31 cellular contexts compared by ENCODE assay signal in the genomic region with DNA sequence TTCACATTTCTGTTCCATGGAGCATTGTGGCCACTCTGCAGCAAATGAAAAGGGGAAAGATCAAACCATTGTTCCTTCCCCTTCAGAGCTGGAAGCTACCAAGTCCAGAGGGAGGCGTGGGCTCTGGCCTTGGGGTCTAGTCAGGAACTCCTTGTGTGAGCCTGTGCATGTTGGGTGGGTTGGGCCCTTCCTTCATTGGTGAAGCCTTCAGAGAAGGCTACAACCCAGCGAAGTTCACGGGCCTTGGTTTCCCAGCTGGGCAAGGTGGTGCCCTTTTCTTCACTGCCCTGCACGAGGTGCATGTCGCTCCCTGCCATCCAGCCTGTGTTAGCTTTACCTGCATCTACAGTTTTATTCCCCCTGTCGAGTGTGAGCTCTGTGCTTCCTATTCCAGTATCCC.
"Had no signal": no experiment of that assay in that cellular context is flagged by ENCODE, and none has a peak within 500 bp of the region (broad histone marks: within the 10 kb centered on the region; RNA-seq: fewer than 3 reads in every experiment).

No MANE protein-coding gene starts in this region.

- H3K27ac Mint-ChIP-seq: activated CD4-positive, alpha-beta T cell treated with anti-CD3 and anti-CD28 coated beads, Interleukin-2, amount 10 ng/mL, durations not matched to agents 24 days and 14 days; activated CD8-positive, alpha-beta T cell treated with anti-CD3 and anti-CD28 coated beads for 36 hours; activated naive CD4-positive, alpha-beta T cell treated with anti-CD3 and anti-CD28 coated beads, Interleukin-2, amount 50 U/mL, for 24 hours; activated naive CD8-positive, alpha-beta T cell treated with anti-CD3 and anti-CD28 coated beads, Interleukin-2, amount 10 ng/mL, durations not matched to agents 7 days and 5 days; activated T-helper 2 cell treated with anti-CD3 and anti-CD28 coated beads, Interferon-gamma antibody, Interleukin-2, Interleukin-4, amounts not matched to agents 10 μg/mL and 5 μg/mL and 100 μg/mL, durations not matched to agents 14 hours and 24 hours and 36 hours; T-helper 1 cell treated with Interleukin-12 subunit alpha and Interleukin-12 subunit beta and Interleukin-4 antibody, amounts not matched to agents 30 μg/mL and 1 μg/mL, for 36 hours; T-helper 2 cell treated with Interferon-gamma antibody and Interleukin-4, amounts not matched to agents 5 μg/mL and 100 μg/mL, for 36 hours had no signal

- ATAC-seq: activated CD8-positive, alpha-beta T cell treated with anti-CD3 and anti-CD28 coated beads for 36 hours; PC-3 had no signal

- H3K27me3 Mint-ChIP-seq: activated CD4-positive, alpha-beta T cell treated with anti-CD3 and anti-CD28 coated beads, Interleukin-2, amount 10 ng/mL, durations not matched to agents 24 days and 14 days; activated CD8-positive, alpha-beta T cell treated with anti-CD3 and anti-CD28 coated beads for 36 hours; activated naive CD8-positive, alpha-beta T cell treated with anti-CD3 and anti-CD28 coated beads, Interleukin-2, amount 10 ng/mL, durations not matched to agents 7 days and 5 days had no signal

- H3K4me1 Mint-ChIP-seq: activated CD4-positive, alpha-beta T cell treated with anti-CD3 and anti-CD28 coated beads, Interleukin-2, amount 10 ng/mL, durations not matched to agents 24 days and 14 days; activated naive CD4-positive, alpha-beta T cell treated with anti-CD3 and anti-CD28 coated beads, Interleukin-2, amount 50 U/mL, for 24 hours; activated naive CD8-positive, alpha-beta T cell treated with anti-CD3 and anti-CD28 coated beads, Interleukin-2, amount 10 ng/mL, durations not matched to agents 7 days and 5 days had no signal

- H3K9me3 Mint-ChIP-seq: activated CD4-positive, alpha-beta T cell treated with anti-CD3 and anti-CD28 coated beads, Interleukin-2, amount 10 ng/mL, durations not matched to agents 24 days and 14 days; activated CD8-positive, alpha-beta T cell treated with anti-CD3 and anti-CD28 coated beads for 36 hours; activated naive CD4-positive, alpha-beta T cell treated with anti-CD3 and anti-CD28 coated beads, Interleukin-2, amount 50 U/mL, for 24 hours; activated naive CD8-positive, alpha-beta T cell treated with anti-CD3 and anti-CD28 coated beads, Interleukin-2, amount 10 ng/mL, durations not matched to agents 7 days and 5 days; activated T-helper 2 cell treated with anti-CD3 and anti-CD28 coated beads, Interferon-gamma antibody, Interleukin-2, Interleukin-4, amounts not matched to agents 10 μg/mL and 5 μg/mL and 100 μg/mL, durations not matched to agents 14 hours and 24 hours and 36 hours; T-helper 1 cell treated with Interleukin-12 subunit alpha and Interleukin-12 subunit beta and Interleukin-4 antibody, amounts not matched to agents 30 μg/mL and 1 μg/mL, for 36 hours; T-helper 2 cell treated with Interferon-gamma antibody and Interleukin-4, amounts not matched to agents 5 μg/mL and 100 μg/mL, for 36 hours had no signal

- H3K4me3 Mint-ChIP-seq: activated CD4-positive, alpha-beta T cell treated with anti-CD3 and anti-CD28 coated beads, Interleukin-2, amount 10 ng/mL, durations not matched to agents 24 days and 14 days; activated CD8-positive, alpha-beta T cell treated with anti-CD3 and anti-CD28 coated beads for 36 hours; activated naive CD4-positive, alpha-beta T cell treated with anti-CD3 and anti-CD28 coated beads, Interleukin-2, amount 50 U/mL, for 24 hours; activated naive CD8-positive, alpha-beta T cell treated with anti-CD3 and anti-CD28 coated beads, Interleukin-2, amount 10 ng/mL, durations not matched to agents 7 days and 5 days; T-helper 1 cell treated with Interleukin-12 subunit alpha and Interleukin-12 subunit beta and Interleukin-4 antibody, amounts not matched to agents 30 μg/mL and 1 μg/mL, for 36 hours; T-helper 2 cell treated with Interferon-gamma antibody and Interleukin-4, amounts not matched to agents 5 μg/mL and 100 μg/mL, for 36 hours had no signal

- DNase-seq: activated CD4-positive, alpha-beta T cell treated with anti-CD3 and anti-CD28 coated beads, Interleukin-2, amount 10 ng/mL, durations not matched to agents 24 days and 14 days; activated CD4-positive, alpha-beta T cell treated with anti-CD3 and anti-CD28 coated beads, Interleukin-2, amount 50 U/mL, for 4 hours; activated CD8-positive, alpha-beta T cell treated with anti-CD3 and anti-CD28 coated beads for 36 hours; activated gamma-delta T cell; activated naive CD4-positive, alpha-beta T cell treated with Interleukin-2 at 50 U/mL for 16 hours; activated naive CD8-positive, alpha-beta T cell treated with anti-CD3 and anti-CD28 coated beads, Interleukin-2, amount 10 ng/mL, durations not matched to agents 7 days and 5 days; activated T-cell treated with anti-CD3 and anti-CD28 coated beads, Interleukin-2, amount 50 U/mL, for 1 hour; amygdala; Karpas-422; KBM-7; MG63; MV-4-11; NCI-H1092; NCI-H1436 treated with DMSO at 0.1 percent for 48 hours; NCI-H1694 treated with DMSO at 0.1 percent for 48 hours; NCI-H2029 treated with DMSO at 0.1 percent for 48 hours; NCI-H2107; NCI-H2171; NCI-H510A; NCI-H526; NCI-H748 treated with DMSO at 0.1 percent for 48 hours; NK-92 treated with Interleukin-12 subunit alpha and Interleukin-12 subunit beta, amount 100 ng/mL, for 24 hours; PC-3; Peyer's patch; RPMI8226; SHP77 treated with DMSO at 0.1 percent for 48 hours; SK-N-SH had no signal

- H3K36me3 Mint-ChIP-seq: activated naive CD4-positive, alpha-beta T cell treated with anti-CD3 and anti-CD28 coated beads, Interleukin-2, amount 50 U/mL, for 24 hours; activated naive CD8-positive, alpha-beta T cell treated with anti-CD3 and anti-CD28 coated beads, Interleukin-2, amount 10 ng/mL, durations not matched to agents 7 days and 5 days had no signal
